In genomic region chr7:124784879-124785818, GRCh38 we compare ENCODE assay signal across 9 cellular contexts. TPM values are rescaled to one million over a fixed set of nuclear protein-coding genes. Genes with fewer than 3 reads are reported as not detected.
DNase-seq lines count a peak whose midpoint lies in the region; ATAC-seq and TF ChIP-seq lines count a peak whose summit lies in the region.
"Had no signal": no experiment of that assay in that cellular context is flagged by ENCODE, and none has a peak within 500 bp of the region (broad histone marks: within the 10 kb centered on the region; RNA-seq: fewer than 3 reads in every experiment).

No MANE protein-coding gene starts in this region.

- ATAC-seq in GM19328 (IDR thresholded peaks at IDR 0.05; ENCODE audit: unreplicated experiment), result peak; percentile 71
- peak; percentile 90 for ATAC-seq in HG03457 (IDR thresholded peaks at IDR 0.05; ENCODE audit: unreplicated experiment)

- no peaks in the 10 kb centered on the region for H3K9me3 Mint-ChIP-seq in Calu3 (ENCODE audit: low read depth, unreplicated experiment)

- no TSS peak for BruUV-seq in Calu3 (replicated peaks; lab: Mats Ljungman, UMichigan)

- no peaks in the 10 kb centered on the region for H3K27me3 Mint-ChIP-seq in Calu3 (ENCODE audit: unreplicated experiment)

- intact Hi-C loops in Calu3 (cut with micrococcal nuclease; ENCODE audit: unreplicated experiment), result loop anchor here (1.0 to 2.0 kb wide), 3 partner anchors 614 to 682 kb away; no protein-coding TSS in a partner anchor

- no peaks in the 10 kb centered on the region for H3K36me3 Mint-ChIP-seq in Calu3 (ENCODE audit: insufficient read depth, unreplicated experiment)

- CTCF ChIA-PET in Calu3 (lab: Charles Lee), result interaction anchor here (0.6 to 1.9 kb wide), 5 partner anchors 19 to 630 kb away, joined by 3 to 8 read pairs (median 4); partner anchors contain the start of gene GPR37

- in situ Hi-C loops in astrocyte of the spinal cord (cut with HindIII; ENCODE audit: low sequenced_read_pairs), result no loop called here

- H3K4me1 Mint-ChIP-seq in Calu3 (ENCODE audit: low read depth, unreplicated experiment), result no peaks in the 10 kb centered on the region

- H3K4me3 ChIP-seq in astrocyte of the spinal cord (ENCODE audit: low read depth, low read length), result no peak overlapping the region
- H3K4me3 ChIP-seq: SJSA1 had no signal

- H3K4me3 Mint-ChIP-seq in Calu3 (ENCODE audit: low read depth, unreplicated experiment), result no peak overlapping the region

- no peak overlapping the region for H3K27ac Mint-ChIP-seq in Calu3 (ENCODE audit: unreplicated experiment)

- TF ChIP-seq CTCF in Calu3 (IDR thresholded peaks at IDR 0.05; ENCODE audit: unreplicated experiment) (peak; percentile 69), astrocyte of the spinal cord (IDR thresholded peaks at IDR 0.05; ENCODE audit: low read depth, low read length) (peak; percentile 90)

- DNase-seq in Calu3 (peak; percentile 58), NCI-H526 (lab: John Stamatoyannopoulos, UW) (peak; percentile 42 to 77), astrocyte of the spinal cord (ENCODE audit: low read depth, low spot score) (peak; percentile 63), iPS-NIHi11 (ENCODE audit: low spot score) (peak; percentile 59), stromal cell of bone marrow (ENCODE audit: low read depth) (peak; percentile 34), DMS79 treated with DMSO at 0.1 percent for 48 hours (lab: John Stamatoyannopoulos, UW) (no peak)

RNA-seq across cellular contexts. Expression of gene GPR37, which starts 19.6 kb away (rescaled TPM):
- 7.5 and 7.9 TPM in 2 replicates for total RNA-seq in Calu3 (2022)
- total RNA-seq: SJSA1 had no signal
